In the genomic region with DNA sequence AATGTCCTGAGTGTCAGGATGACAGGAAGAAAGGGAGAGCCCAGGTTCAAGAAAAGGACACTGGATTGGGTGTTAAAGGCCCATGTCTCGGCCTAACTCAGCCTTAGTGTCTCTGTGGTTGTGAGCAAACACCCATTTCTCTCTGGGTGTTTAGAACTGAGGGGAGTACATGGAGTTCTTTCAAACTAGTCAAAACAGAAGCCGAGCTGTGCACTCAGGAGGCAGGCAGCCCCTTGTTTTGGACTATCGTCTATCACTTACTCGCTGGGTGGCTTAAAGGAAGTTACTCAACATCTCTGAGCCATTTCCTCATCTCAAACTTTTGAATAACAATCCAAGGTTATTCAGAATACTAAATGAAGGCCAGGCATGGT, we compare ENCODE assay signal across 9 cellular contexts. TPM values are rescaled to one million over a fixed set of nuclear protein-coding genes. Genes with fewer than 3 reads are reported as not detected.
DNase-seq lines count a peak whose midpoint lies in the region; ATAC-seq and TF ChIP-seq lines count a peak whose summit lies in the region.
"Had no signal": no experiment of that assay in that cellular context is flagged by ENCODE, and none has a peak within 500 bp of the region (broad histone marks: within the 10 kb centered on the region; RNA-seq: fewer than 3 reads in every experiment).

No MANE protein-coding gene starts in this region.

- H3K4me3 ChIP-seq in GM23338 (no peak overlapping the region), skeletal muscle tissue (ENCODE audit: low read length in 3 of 3) (no peak overlapping the region), ascending aorta (no peak overlapping the region)

- H3K27me3 Mint-ChIP-seq in GM23338 (ENCODE audit: insufficient read depth, low read depth, poor library complexity) (peaks cover 10% of the 10 kb centered on the region), T-helper 17 cell (no peaks in the 10 kb centered on the region)
- H3K27me3 Mint-ChIP-seq: type B pancreatic cell had no signal

- no peaks in the 10 kb centered on the region for H3K9me2 ChIP-seq in GM23338 (ENCODE audit: insufficient read depth)

- 0 out of 2 replicates have a peak overlapping the region, but pooled peaks have one; percentile 47 for H2AFZ ChIP-seq in GM23338

- intact Hi-C loops in ascending aorta (cut with DNase I) = no loop called here

- H3K27ac ChIP-seq in GM23338 (ENCODE audit: low read depth) (no peak overlapping the region), skeletal muscle tissue (ENCODE audit: low read depth, low read length) (peak overlapping the region; percentile 25), ascending aorta (no peak overlapping the region)

- TF ChIP-seq CTCF in GM23338 (conservative IDR thresholded peaks at IDR 0.05; ENCODE audit: low read depth in 2 of 2) (no peak), ascending aorta (IDR thresholded peaks at IDR 0.05) (no peak)

- H3K9ac ChIP-seq in skeletal muscle tissue (ENCODE audit: low read depth in 1 of 3, low read length in 3 of 3) = peak overlapping the region in 2 of 3 donors; percentile 5 to 16

- H3K4me3 Mint-ChIP-seq in GM23338 = no peak overlapping the region
- peak overlapping the region; percentile 85 for H3K4me3 Mint-ChIP-seq in T-helper 17 cell
- H3K4me3 Mint-ChIP-seq: type B pancreatic cell had no signal

- H3F3A ChIP-seq in GM23338 (replicated peaks; ENCODE audit: low read depth) = no peaks in the 10 kb centered on the region

- H3K27ac Mint-ChIP-seq in GM23338 (0 out of 2 replicates have a peak overlapping the region, but pooled peaks have one; percentile 23), T-helper 17 cell (peak overlapping the region; percentile 99)
- H3K27ac Mint-ChIP-seq: type B pancreatic cell had no signal

- H3K27me3 ChIP-seq in GM23338 (ENCODE audit: insufficient read depth) (no peaks in the 10 kb centered on the region), skeletal muscle tissue (ENCODE audit: control insufficient read depth in 3 of 3, insufficient read depth in 3 of 3, low read length in 3 of 3) (no peaks in the 10 kb centered on the region), ascending aorta (no peaks in the 10 kb centered on the region)

- H3K36me3 Mint-ChIP-seq in GM23338 (ENCODE audit: low read depth) (no peaks in the 10 kb centered on the region), T-helper 17 cell (ENCODE audit: low read depth) (peaks cover 2% of the 10 kb centered on the region)
- H3K36me3 Mint-ChIP-seq: type B pancreatic cell had no signal

- ATAC-seq in GM23338 (no peak), T-helper 17 cell (no peak), HG02970 (IDR thresholded peaks at IDR 0.05; ENCODE audit: low FRiP score, unreplicated experiment) (no peak), HG03442 (IDR thresholded peaks at IDR 0.05; ENCODE audit: unreplicated experiment) (no peak), HG03025 (IDR thresholded peaks at IDR 0.05; ENCODE audit: low FRiP score, unreplicated experiment) (no peak)

- peaks cover 4% of the 10 kb centered on the region; the same call in 1 of the 3 replicates for H3K4me1 Mint-ChIP-seq in GM23338
- H3K4me1 Mint-ChIP-seq in T-helper 17 cell = peaks cover 52% of the 10 kb centered on the region

- DNase-seq in GM23338 (ENCODE audit: low spot score) (no peak), T-helper 17 cell (no peak), dermis blood vessel endothelial cell (peak; percentile 43), ascending aorta (ENCODE audit: low spot score in 2 of 2) (no peak)

- H3K4me1 ChIP-seq in GM23338 (ENCODE audit: insufficient read depth) (no peaks in the 10 kb centered on the region), skeletal muscle tissue (ENCODE audit: control insufficient read depth in 3 of 3, insufficient read depth in 3 of 3, low read length in 3 of 3) (peaks cover 0 to 3% (median 0%) of the 10 kb centered on the region in 3 donors), ascending aorta (no peaks in the 10 kb centered on the region)

- H3K79me2 ChIP-seq in GM23338 (replicated peaks; ENCODE audit: insufficient read depth) = no peaks in the 10 kb centered on the region

- H3K4me2 ChIP-seq in GM23338 = no peak overlapping the region

- H3K9me3 ChIP-seq in T-helper 17 cell (ENCODE audit: control insufficient read depth, low read length, poor library complexity, severe bottlenecking) (no peaks in the 10 kb centered on the region), skeletal muscle tissue (ENCODE audit: control insufficient read depth in 3 of 3, low read length in 3 of 3) (no peaks in the 10 kb centered on the region), ascending aorta (no peaks in the 10 kb centered on the region)

- H3K9me3 Mint-ChIP-seq in GM23338 = no peaks in the 10 kb centered on the region
- H3K9me3 Mint-ChIP-seq: type B pancreatic cell had no signal

- no peaks in the 10 kb centered on the region for H4K20me1 ChIP-seq in GM23338 (replicated peaks; ENCODE audit: insufficient read depth)

- H3K36me3 ChIP-seq in GM23338 (ENCODE audit: insufficient read depth) (no peaks in the 10 kb centered on the region), skeletal muscle tissue (ENCODE audit: control insufficient read depth in 3 of 3, insufficient read depth in 3 of 3, low read length in 3 of 3) (no peaks in the 10 kb centered on the region), ascending aorta (no peaks in the 10 kb centered on the region)

TF ChIP-seq in GM23338, 12 proteins besides CTCF, POLR2A, EP300 and RAD21:
- no peak for TF ChIP-seq JUNB (IDR thresholded peaks at IDR 0.05; ENCODE audit: unreplicated experiment)
- TF ChIP-seq POLR2AphosphoS5 (IDR thresholded peaks at IDR 0.05; ENCODE audit: low read depth) = no peak
- no peak for TF ChIP-seq STAT1 (IDR thresholded peaks at IDR 0.05; ENCODE audit: unreplicated experiment)
- TF ChIP-seq EZH2 (IDR thresholded peaks at IDR 0.05; ENCODE audit: low read depth, unreplicated experiment) = no peak
- TF ChIP-seq, protein P1, sequence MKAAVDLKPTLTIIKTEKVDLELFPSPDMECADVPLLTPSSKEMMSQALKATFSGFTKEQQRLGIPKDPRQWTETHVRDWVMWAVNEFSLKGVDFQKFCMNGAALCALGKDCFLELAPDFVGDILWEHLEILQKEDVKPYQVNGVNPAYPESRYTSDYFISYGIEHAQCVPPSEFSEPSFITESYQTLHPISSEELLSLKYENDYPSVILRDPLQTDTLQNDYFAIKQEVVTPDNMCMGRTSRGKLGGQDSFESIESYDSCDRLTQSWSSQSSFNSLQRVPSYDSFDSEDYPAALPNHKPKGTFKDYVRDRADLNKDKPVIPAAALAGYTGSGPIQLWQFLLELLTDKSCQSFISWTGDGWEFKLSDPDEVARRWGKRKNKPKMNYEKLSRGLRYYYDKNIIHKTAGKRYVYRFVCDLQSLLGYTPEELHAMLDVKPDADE (IDR thresholded peaks at IDR 0.05) = no peak
- TF ChIP-seq ZNF331 (CRISPR knock-in tag; IDR thresholded peaks at IDR 0.05; ENCODE audit: low read depth) = no peak

RNA-seq across cellular contexts. Expression of a gene that starts 40.0 kb away (rescaled TPM):
- 5.5 and 6.7 TPM in 2 replicates for total RNA-seq in GM23338 (2014; rRNA removed; shearing (Covaris generic))
- polyA plus RNA-seq in GM23338 (2016; fragmentation: Nextera tagmentation; extraction: Ambion mirVana) = 4.0 and 4.9 TPM in 2 replicates
- total RNA-seq in T-helper 17 cell (10 to 100 TPM; 11.6 to 15.2 TPM), dermis blood vessel endothelial cell (12.8 and 13.8 TPM in 2 replicates), skeletal muscle tissue (8.9 TPM), ascending aorta (48.2 TPM)

RNA-seq across cellular contexts. Expression of a gene that starts 40.9 kb away (rescaled TPM):
- total RNA-seq in GM23338 (2014; rRNA removed; shearing (Covaris generic)) = 21.2 and 27.0 TPM in 2 replicates
- 6.1 and 7.1 TPM in 2 replicates for polyA plus RNA-seq in GM23338 (2016; fragmentation: Nextera tagmentation; extraction: Ambion mirVana)
- 10 to 100 TPM; 16.3 to 20.4 TPM for total RNA-seq in T-helper 17 cell
- total RNA-seq in dermis blood vessel endothelial cell = 34.1 and 64.7 TPM in 2 replicates
- 13.0 TPM for total RNA-seq in skeletal muscle tissue
- 27.4 TPM for total RNA-seq in ascending aorta

RNA-seq across cellular contexts. Expression of a gene that starts 46.4 kb away (rescaled TPM):
- 21.5 and 22.4 TPM in 2 replicates for total RNA-seq in GM23338 (2014; rRNA removed; shearing (Covaris generic))
- 11.2 and 11.5 TPM in 2 replicates for polyA plus RNA-seq in GM23338 (2016; fragmentation: Nextera tagmentation; extraction: Ambion mirVana)
- total RNA-seq in T-helper 17 cell (100 to 1,000 TPM; 254 to 268 TPM), dermis blood vessel endothelial cell (8.3 and 34.4 TPM in 2 replicates), skeletal muscle tissue (8.9 TPM), ascending aorta (32.8 TPM)
